26 cellular contexts compared by ENCODE assay signal in the genomic region with DNA sequence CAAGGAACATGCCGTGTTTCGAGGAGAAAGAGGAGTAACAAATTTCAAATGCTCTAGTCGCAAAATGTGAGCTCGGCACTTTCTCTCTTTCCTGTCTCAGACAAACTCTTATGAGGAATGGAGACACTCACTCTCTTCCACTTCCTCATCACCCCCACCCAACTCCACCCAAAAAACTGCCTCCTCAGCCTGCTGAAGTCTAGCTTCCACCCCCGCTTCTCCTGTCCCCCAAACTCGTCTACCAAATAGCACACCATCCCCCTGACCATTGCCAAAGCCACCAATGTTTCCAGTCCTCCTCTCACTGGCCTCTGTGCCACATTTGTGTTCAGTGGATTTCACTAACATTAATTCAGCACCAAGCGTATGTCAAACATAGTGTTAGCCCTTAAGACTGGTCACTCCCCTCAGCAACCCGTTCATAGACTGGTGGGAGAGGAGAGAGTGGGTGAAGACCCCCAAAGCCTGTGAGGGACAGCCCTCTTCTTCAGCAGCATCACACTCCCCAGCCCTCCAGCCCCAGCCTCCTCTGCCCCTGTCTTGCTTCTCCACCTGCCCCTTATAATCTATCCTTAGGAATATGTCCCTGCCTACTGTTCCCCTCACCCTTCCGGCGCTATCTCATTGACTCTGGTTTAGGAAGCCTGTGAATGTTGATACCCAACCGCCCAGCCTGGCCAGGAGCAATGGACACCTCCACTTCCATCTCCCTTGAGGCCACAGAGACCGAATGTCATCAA.
"Had no signal": no experiment of that assay in that cellular context is flagged by ENCODE, and none has a peak within 500 bp of the region (broad histone marks: within the 10 kb centered on the region; RNA-seq: fewer than 3 reads in every experiment).

No MANE protein-coding gene starts in this region.

- H3K4me2 ChIP-seq: neural progenitor cell had no signal

- H3K27ac Mint-ChIP-seq: activated CD4-positive, alpha-beta T cell treated with anti-CD3 and anti-CD28 coated beads, Interleukin-2, amount 10 ng/mL, durations not matched to agents 7 days and 5 days; activated CD8-positive, alpha-beta T cell treated with anti-CD3 and anti-CD28 coated beads for 36 hours; activated naive CD4-positive, alpha-beta T cell treated with anti-CD3 and anti-CD28 coated beads, Interleukin-2, amount 50 U/mL, for 24 hours; brain; naive thymus-derived CD4-positive, alpha-beta T cell; neural progenitor cell; type B pancreatic cell had no signal

- H3K27me3 Mint-ChIP-seq: activated CD8-positive, alpha-beta T cell treated with anti-CD3 and anti-CD28 coated beads for 36 hours; activated naive CD4-positive, alpha-beta T cell treated with anti-CD3 and anti-CD28 coated beads, Interleukin-2, amount 50 U/mL, for 24 hours had no signal

- H3K9me3 ChIP-seq: heart right ventricle, lower lobe of right lung, spleen, thoracic aorta had no signal

- H3K27ac ChIP-seq: dorsolateral prefrontal cortex, epithelial cell of prostate, heart right ventricle, lower lobe of right lung, neural progenitor cell, SK-N-MC, spleen, thoracic aorta, WERI-Rb-1 had no signal

- H3K9me3 Mint-ChIP-seq: activated CD4-positive, alpha-beta T cell treated with anti-CD3 and anti-CD28 coated beads, Interleukin-2, amount 10 ng/mL, durations not matched to agents 7 days and 5 days; activated CD8-positive, alpha-beta T cell treated with anti-CD3 and anti-CD28 coated beads for 36 hours; activated naive CD4-positive, alpha-beta T cell treated with anti-CD3 and anti-CD28 coated beads, Interleukin-2, amount 50 U/mL, for 24 hours; activated T-cell treated with anti-CD3 and anti-CD28 coated beads, Interleukin-2, amount 50 U/mL, for 4 hours; brain; naive thymus-derived CD4-positive, alpha-beta T cell; neural progenitor cell; type B pancreatic cell had no signal

- H3K4me1 ChIP-seq: heart right ventricle, lower lobe of right lung, spleen had no signal

- ATAC-seq: activated CD8-positive, alpha-beta T cell treated with anti-CD3 and anti-CD28 coated beads for 36 hours; activated T-cell treated with anti-CD3 and anti-CD28 coated beads, Interleukin-2, amount 50 U/mL, for 4 hours; heart right ventricle; naive thymus-derived CD4-positive, alpha-beta T cell had no signal

- H3K27me3 ChIP-seq: neural progenitor cell had no signal

- H3K36me3 Mint-ChIP-seq: activated naive CD4-positive, alpha-beta T cell treated with anti-CD3 and anti-CD28 coated beads, Interleukin-2, amount 50 U/mL, for 24 hours; brain; naive thymus-derived CD4-positive, alpha-beta T cell; neural progenitor cell; type B pancreatic cell had no signal

- H3K36me3 ChIP-seq: heart right ventricle, lower lobe of right lung, neural progenitor cell, spleen, thoracic aorta, WERI-Rb-1 had no signal

- H3K4me3 Mint-ChIP-seq: activated CD4-positive, alpha-beta T cell treated with anti-CD3 and anti-CD28 coated beads, Interleukin-2, amount 10 ng/mL, durations not matched to agents 7 days and 5 days; activated CD8-positive, alpha-beta T cell treated with anti-CD3 and anti-CD28 coated beads for 36 hours; activated naive CD4-positive, alpha-beta T cell treated with anti-CD3 and anti-CD28 coated beads, Interleukin-2, amount 50 U/mL, for 24 hours; activated T-cell treated with anti-CD3 and anti-CD28 coated beads, Interleukin-2, amount 50 U/mL, for 4 hours; brain; naive thymus-derived CD4-positive, alpha-beta T cell; type B pancreatic cell had no signal

- H3K4me3 ChIP-seq: dorsolateral prefrontal cortex, heart right ventricle, lower lobe of right lung, neural progenitor cell, SK-N-MC, spleen, thoracic aorta had no signal

- FAIRE-seq: keratinocyte had no signal

- H2AFZ ChIP-seq: neural progenitor cell had no signal

- DNase-seq: activated CD4-positive, alpha-beta T cell treated with anti-CD3 and anti-CD28 coated beads, Interleukin-2, amount 10 ng/mL, durations not matched to agents 7 days and 5 days; activated CD4-positive, CD25-positive, alpha-beta regulatory T cell treated with anti-CD3 and anti-CD28 coated beads, Interleukin-2, amount 50 U/mL, for 72 hours; activated CD8-positive, alpha-beta T cell treated with anti-CD3 and anti-CD28 coated beads for 36 hours; activated effector memory CD4-positive, alpha-beta T cell treated with Interleukin-2 at 50 U/mL for 16 hours; activated T-cell treated with anti-CD3 and anti-CD28 coated beads, Interleukin-2, amount 50 U/mL, for 4 hours; anterior cingulate cortex; central memory CD4-positive, alpha-beta T cell; dorsolateral prefrontal cortex; foreskin fibroblast; heart right ventricle; lower lobe of right lung; naive thymus-derived CD4-positive, alpha-beta T cell; retina; spleen; stimulated activated CD4-positive, alpha-beta T cell treated with anti-CD3 and anti-CD28 coated beads, Interleukin-4, amount 100 ng/mL, for 1 hour; stimulated activated naive CD4-positive, alpha-beta T cell; T-helper 2 cell; WERI-Rb-1 had no signal

- H3K9ac ChIP-seq: neural progenitor cell had no signal

- H3K4me1 Mint-ChIP-seq: activated CD4-positive, alpha-beta T cell treated with anti-CD3 and anti-CD28 coated beads, Interleukin-2, amount 10 ng/mL, durations not matched to agents 7 days and 5 days; activated naive CD4-positive, alpha-beta T cell treated with anti-CD3 and anti-CD28 coated beads, Interleukin-2, amount 50 U/mL, for 24 hours; naive thymus-derived CD4-positive, alpha-beta T cell had no signal
